In the genomic region with DNA sequence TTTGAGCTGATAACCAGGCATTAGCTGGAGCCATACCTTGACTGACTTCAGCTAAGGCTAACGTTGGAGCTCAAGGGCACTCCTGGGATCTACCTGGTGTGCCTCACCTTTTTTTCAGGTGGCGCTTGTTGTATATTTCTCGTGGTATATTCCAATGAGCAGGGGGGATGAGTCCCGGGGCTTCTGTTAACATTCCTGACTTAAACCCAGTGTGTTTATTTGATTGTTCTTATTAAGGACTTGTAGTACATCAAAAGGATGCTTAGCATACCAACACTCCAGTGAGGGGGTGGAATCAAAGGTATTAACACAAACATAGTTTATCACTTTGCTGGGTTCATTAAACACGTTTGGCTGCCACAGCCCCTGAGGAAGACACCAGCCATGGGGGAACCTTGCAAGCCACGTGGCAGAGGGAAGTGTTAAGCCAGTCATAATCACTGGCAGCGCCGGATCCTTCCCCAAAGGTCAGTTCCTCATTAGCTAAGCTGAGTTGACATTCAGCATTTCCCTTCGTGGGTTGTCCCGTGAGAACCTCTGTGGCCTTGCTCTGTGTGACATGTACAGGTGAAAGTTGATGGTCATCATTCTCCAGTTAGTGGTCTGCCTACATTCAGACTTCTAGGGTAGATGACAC, we compare ENCODE assay signal across 8 cellular contexts.
A peak's percentile ranks its signal among the peaks of the same experiment; 100 is the strongest.
DNase-seq lines count a peak whose midpoint lies in the region; ATAC-seq and TF ChIP-seq lines count a peak whose summit lies in the region.

No MANE protein-coding gene starts in this region.

- ATAC-seq in HG02973 (IDR thresholded peaks at IDR 0.05; ENCODE audit: unreplicated experiment): peak; percentile 64
- ATAC-seq in heart right ventricle: peak in 5 of 8 donors; percentile 9 to 26 (median 16)
- ATAC-seq in sciatic nerve: peak; percentile 6

- intact Hi-C loops in heart right ventricle (cut with DNase I) (no loop called here), sciatic nerve (cut with DNase I) (no loop called here)

- no peak for TF ChIP-seq CTCF in heart right ventricle (IDR thresholded peaks at IDR 0.05)

- H3K4me1 ChIP-seq in heart right ventricle: peaks cover 41 to 78% (median 64%) of the 10 kb centered on the region in 9 donors

- WGBS in heart right ventricle, 2 donors: 40 to 50% methylated on average over 10 of the region's 10 CpGs

- CTCF ChIA-PET in HEK293T (lab: Yijun Ruan, JAX): no interaction called here

- H3K27ac ChIP-seq in heart right ventricle: peak overlapping the region; percentile 84 to 98 (median 96)

- no peaks in the 10 kb centered on the region for H3K27me3 ChIP-seq in heart right ventricle

- DNase-seq in GDM1 (lab: John Stamatoyannopoulos, UW): peak; percentile 43
- DNase-seq in UCSD-AML1 (lab: John Stamatoyannopoulos, UW; ENCODE audit: unreplicated experiment): peak; percentile 55
- DNase-seq in heart right ventricle: peak in 1 of 2 donors; percentile 65
- DNase-seq in sciatic nerve (ENCODE audit: low spot score): peak; percentile 76
- no peak for DNase-seq in HEK293T (ENCODE audit: extremely low spot score)
- DNase-seq in NCI-H2029 (lab: John Stamatoyannopoulos, UW): no peak
- no peak for DNase-seq in NCI-H345 treated with DMSO at 0.1 percent for 48 hours (lab: John Stamatoyannopoulos, UW; ENCODE audit: unreplicated experiment)

- POLR2A ChIA-PET in HEK293T (lab: Yijun Ruan, JAX): no interaction called here

- peaks cover 0 to 48% (median 3%) of the 10 kb centered on the region in 9 donors for H3K36me3 ChIP-seq in heart right ventricle

- no peak overlapping the region for H3K4me3 ChIP-seq in heart right ventricle

- no peaks in the 10 kb centered on the region for H3K9me3 ChIP-seq in heart right ventricle

TF ChIP-seq in HEK293T, 16 proteins besides CTCF, POLR2A, EP300 and RAD21:
- TF ChIP-seq FOXA1 (IDR thresholded peaks at IDR 0.05): no peak
- no peak for TF ChIP-seq SP1 (IDR thresholded peaks at IDR 0.05)
- no peak for TF ChIP-seq FOXK2 (IDR thresholded peaks at IDR 0.05)
- TF ChIP-seq, protein P1, sequence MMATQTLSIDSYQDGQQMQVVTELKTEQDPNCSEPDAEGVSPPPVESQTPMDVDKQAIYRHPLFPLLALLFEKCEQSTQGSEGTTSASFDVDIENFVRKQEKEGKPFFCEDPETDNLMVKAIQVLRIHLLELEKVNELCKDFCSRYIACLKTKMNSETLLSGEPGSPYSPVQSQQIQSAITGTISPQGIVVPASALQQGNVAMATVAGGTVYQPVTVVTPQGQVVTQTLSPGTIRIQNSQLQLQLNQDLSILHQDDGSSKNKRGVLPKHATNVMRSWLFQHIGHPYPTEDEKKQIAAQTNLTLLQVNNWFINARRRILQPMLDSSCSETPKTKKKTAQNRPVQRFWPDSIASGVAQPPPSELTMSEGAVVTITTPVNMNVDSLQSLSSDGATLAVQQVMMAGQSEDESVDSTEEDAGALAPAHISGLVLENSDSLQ (IDR thresholded peaks at IDR 0.05): no peak
- no peak for TF ChIP-seq CTBP1 (IDR thresholded peaks at IDR 0.05; ENCODE audit: borderline replicate concordance)
- TF ChIP-seq LEF1 (IDR thresholded peaks at IDR 0.05; ENCODE audit: borderline replicate concordance): no peak
- TF ChIP-seq NFRKB (IDR thresholded peaks at IDR 0.05): no peak
- no peak for TF ChIP-seq TARDBP (IDR thresholded peaks at IDR 0.05)
- no peak for TF ChIP-seq L3MBTL2 (conservative IDR thresholded peaks at IDR 0.05)
- TF ChIP-seq ARNT (IDR thresholded peaks at IDR 0.05): no peak

Comparison
In these comparisons a context has a peak if more than half of its experiments do, and no peak if none do; other contexts are left out.
1. DNase-seq: peak in GDM1 (single experiment), UCSD-AML1 (single experiment) and sciatic nerve (single experiment); none in HEK293T (single experiment), NCI-H2029 (single experiment) and NCI-H345 treated with DMSO at 0.1 percent for 48 hours (single experiment).
2. ATAC-seq: peak in every context shown above with its lines; median percentile 64 in HG02973; 16 in heart right ventricle; 6 in sciatic nerve.